20 cellular contexts compared by ENCODE assay signal in the genomic region with DNA sequence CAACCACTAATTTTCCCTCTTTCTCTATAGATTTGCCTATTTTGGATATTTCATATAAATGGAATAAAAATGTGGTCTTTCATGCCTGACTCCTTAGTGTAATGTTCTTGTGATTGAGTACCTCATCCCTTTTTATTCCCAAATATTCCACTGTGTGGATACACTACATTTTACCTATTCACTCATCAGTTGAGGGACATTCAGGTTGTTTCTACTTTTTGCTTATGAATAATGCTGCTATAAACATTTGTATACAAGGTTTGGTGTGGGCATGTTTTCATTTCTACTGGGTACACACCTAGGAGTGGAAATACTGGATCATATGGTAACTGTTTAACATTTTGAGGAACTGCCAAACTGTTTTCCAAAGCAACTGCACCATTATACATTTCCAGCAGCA. TPM values are rescaled to one million over a fixed set of nuclear protein-coding genes. Genes with fewer than 3 reads are reported as not detected.
A peak's percentile ranks its signal among the peaks of the same experiment; 100 is the strongest.
DNase-seq lines count a peak whose midpoint lies in the region; TF ChIP-seq lines count a peak whose summit lies in the region.
"Had no signal": no experiment of that assay in that cellular context is flagged by ENCODE, and none has a peak within 500 bp of the region (broad histone marks: within the 10 kb centered on the region; RNA-seq: fewer than 3 reads in every experiment).

No MANE protein-coding gene starts in this region.

- no peak overlapping the region for H3K27ac ChIP-seq in neuronal stem cell (replicated peaks; ENCODE audit: low read length)
- H3K27ac ChIP-seq: WERI-Rb-1 had no signal

- CTCF ChIA-PET in Calu3 (lab: Charles Lee): interaction anchor here (0.6 to 1.1 kb wide), 2 partner anchors 141 to 163 kb away, joined by 3 to 4 read pairs; no protein-coding TSS in a partner anchor

- peaks cover 0 to 2% (median 0%) of the 10 kb centered on the region in 7 donors for H3K9me3 Mint-ChIP-seq in CD14-positive monocyte
- no peaks in the 10 kb centered on the region for H3K9me3 Mint-ChIP-seq in Calu3 (ENCODE audit: low read depth, unreplicated experiment)
- H3K9me3 Mint-ChIP-seq in osteocyte (ENCODE audit: unreplicated experiment): no peaks in the 10 kb centered on the region
- H3K9me3 Mint-ChIP-seq: CD8-positive, alpha-beta T cell; T-helper 2 cell treated with Interferon-gamma antibody and Interleukin-4, amounts not matched to agents 5 μg/mL and 100 μg/mL, for 36 hours had no signal

- no peak overlapping the region for H2BK5ac ChIP-seq in neuronal stem cell (ENCODE audit: low read length)

- H3K4me3 Mint-ChIP-seq in CD14-positive monocyte (no peak overlapping the region), Calu3 (ENCODE audit: low read depth, unreplicated experiment) (peak overlapping the region; percentile 71), osteocyte (ENCODE audit: unreplicated experiment) (peak overlapping the region; percentile 2)
- H3K4me3 Mint-ChIP-seq: CD8-positive, alpha-beta T cell; T-helper 2 cell treated with Interferon-gamma antibody and Interleukin-4, amounts not matched to agents 5 μg/mL and 100 μg/mL, for 36 hours had no signal

- intact Hi-C loops in CD14-positive monocyte (cut with micrococcal nuclease) (loop anchor here in 1 of 2 donors (10.0 kb wide), 1 partner anchor 51 kb away; no protein-coding TSS in a partner anchor), Calu3 (cut with micrococcal nuclease; ENCODE audit: unreplicated experiment) (loop anchor here (5.0 to 10.0 kb wide), 3 partner anchors 84 to 261 kb away; no protein-coding TSS in a partner anchor)

- peaks cover 0 to 4% (median 1%) of the 10 kb centered on the region in 3 donors for H3K27me3 Mint-ChIP-seq in CD14-positive monocyte (ENCODE audit: low read depth in 3 of 3)
- no peaks in the 10 kb centered on the region for H3K27me3 Mint-ChIP-seq in Calu3 (ENCODE audit: unreplicated experiment)
- no peaks in the 10 kb centered on the region for H3K27me3 Mint-ChIP-seq in osteocyte (ENCODE audit: unreplicated experiment)

- no peak overlapping the region for H3K18ac ChIP-seq in neuronal stem cell (ENCODE audit: low read length)

- no peak overlapping the region for H2AK5ac ChIP-seq in neuronal stem cell (ENCODE audit: low read depth, low read length)

- no peak overlapping the region for H3K4me3 ChIP-seq in neuronal stem cell (ENCODE audit: low read length in 2 of 2)
- H3K4me3 ChIP-seq: body of pancreas, heart left ventricle, vagina had no signal

- no peak overlapping the region for H3K9ac ChIP-seq in neuronal stem cell (ENCODE audit: low read depth, low read length, poor library complexity)
- H3K9ac ChIP-seq: SK-N-SH had no signal

- H3K14ac ChIP-seq in neuronal stem cell (ENCODE audit: low read length): no peak overlapping the region

- TF ChIP-seq CTCF in CD14-positive monocyte (IDR thresholded peaks at IDR 0.05) (no peak), Calu3 (IDR thresholded peaks at IDR 0.05; ENCODE audit: unreplicated experiment) (no peak), osteocyte (IDR thresholded peaks at IDR 0.05) (no peak)

- H3K79me1 ChIP-seq in neuronal stem cell (ENCODE audit: low read depth, low read length): no peaks in the 10 kb centered on the region

- H3K27ac Mint-ChIP-seq in CD14-positive monocyte: peak overlapping the region in 4 of 7 donors; percentile 9 to 43 (median 28)
- H3K27ac Mint-ChIP-seq in Calu3 (ENCODE audit: unreplicated experiment): no peak overlapping the region
- peak overlapping the region; percentile 20 for H3K27ac Mint-ChIP-seq in osteocyte (ENCODE audit: unreplicated experiment)
- H3K27ac Mint-ChIP-seq: T-helper 2 cell treated with Interferon-gamma antibody and Interleukin-4, amounts not matched to agents 5 μg/mL and 100 μg/mL, for 36 hours had no signal

- no TSS peak for BruUV-seq in Calu3 (replicated peaks; lab: Mats Ljungman, UMichigan)

- no peak overlapping the region for H4K91ac ChIP-seq in neuronal stem cell (ENCODE audit: low read depth, low read length, poor library complexity)

- no peak overlapping the region for H2BK120ac ChIP-seq in neuronal stem cell (ENCODE audit: low read depth, low read length)

- H3K36me3 ChIP-seq in neuronal stem cell (replicated peaks in 1 of 2; ENCODE audit: control insufficient read depth in 2 of 2, insufficient read depth in 2 of 2, low read length in 2 of 2): no peaks in the 10 kb centered on the region
- H3K36me3 ChIP-seq: vagina, WERI-Rb-1 had no signal

- no peaks in the 10 kb centered on the region for H3K9me3 ChIP-seq in neuronal stem cell (replicated peaks in 1 of 2; ENCODE audit: control insufficient read depth in 2 of 2, insufficient read depth in 1 of 2, low read depth in 1 of 2, low read length in 2 of 2)
- H3K9me3 ChIP-seq: body of pancreas, heart left ventricle, SK-N-SH, vagina had no signal

- no peak overlapping the region for H2BK15ac ChIP-seq in neuronal stem cell (ENCODE audit: low read length)

- H3K4me1 Mint-ChIP-seq in CD14-positive monocyte (peaks cover 57% of the 10 kb centered on the region), Calu3 (ENCODE audit: low read depth, unreplicated experiment) (peaks cover 50% of the 10 kb centered on the region), osteocyte (ENCODE audit: unreplicated experiment) (peaks cover 67% of the 10 kb centered on the region)

- H3K36me3 Mint-ChIP-seq in CD14-positive monocyte: peaks cover 4 to 17% of the 10 kb centered on the region in 2 donors
- H3K36me3 Mint-ChIP-seq in Calu3 (ENCODE audit: insufficient read depth, unreplicated experiment): peaks cover 44% of the 10 kb centered on the region
- H3K36me3 Mint-ChIP-seq in osteocyte (ENCODE audit: unreplicated experiment): no peaks in the 10 kb centered on the region

- H2AFZ ChIP-seq in neuronal stem cell (ENCODE audit: low read length): no peak overlapping the region

- no peak overlapping the region for H3K4ac ChIP-seq in neuronal stem cell (ENCODE audit: low read length)

- H3K23ac ChIP-seq in neuronal stem cell (ENCODE audit: low read depth, low read length, poor library complexity): no peak overlapping the region

- H3K4me1 ChIP-seq in neuronal stem cell (ENCODE audit: control insufficient read depth in 2 of 2, insufficient read depth in 1 of 2, low read depth in 1 of 2, low read length in 2 of 2): peaks cover 0 to 1% of the 10 kb centered on the region in 2 donors

- no peak overlapping the region for H3K4me2 ChIP-seq in neuronal stem cell (ENCODE audit: insufficient read depth, low read length, poor library complexity, severe bottlenecking)
- H3K4me2 ChIP-seq: SK-N-SH had no signal

- no peak overlapping the region for H4K8ac ChIP-seq in neuronal stem cell (ENCODE audit: low read depth, low read length)

- no peaks in the 10 kb centered on the region for H3K27me3 ChIP-seq in neuronal stem cell (ENCODE audit: control insufficient read depth in 3 of 3, insufficient read depth in 3 of 3, low read depth in 1 of 3, low read length in 3 of 3)
- H3K27me3 ChIP-seq: body of pancreas, heart left ventricle, vagina had no signal

- DNase-seq in CD14-positive monocyte (ENCODE audit: low spot score): no peak
- DNase-seq in Calu3: no peak
- DNase-seq in OCI-M1 (lab: John Stamatoyannopoulos, UW): peak; percentile 50
- no peak for DNase-seq in osteocyte (ENCODE audit: extremely low spot score, unreplicated experiment)
- DNase-seq in neuronal stem cell (ENCODE audit: low spot score): no peak
- no peak for DNase-seq in Ammon's horn (ENCODE audit: low spot score)
- no peak for DNase-seq in activated CD4-positive, alpha-beta T cell treated with anti-CD3 and anti-CD28 coated beads for 48 hours
- DNase-seq: activated CD4-positive, alpha-beta T cell treated with anti-CD3 and anti-CD28 coated beads, Interleukin-2, amount 50 U/mL, for 1 hour; activated CD8-positive, alpha-beta memory T cell treated with anti-CD3 and anti-CD28 coated beads, Interleukin-2, amount 50 U/mL, for 4 hours; body of pancreas; CD8-positive, alpha-beta T cell; effector CD4-positive, alpha-beta T cell; heart left ventricle; NCI-H1092; NCI-H187 treated with DMSO at 0.1 percent for 48 hours; NCI-H69; SK-N-SH; WERI-Rb-1 had no signal

- no peak overlapping the region for H2BK12ac ChIP-seq in neuronal stem cell (ENCODE audit: low read length)

RNA-seq across cellular contexts. Expression of a gene that starts 5.1 kb away (rescaled TPM):
- 1 to 10 TPM; 2.8 to 3.8 TPM for polyA plus RNA-seq in CD14-positive monocyte
- total RNA-seq in Calu3 (2022) (7.2 and 7.6 TPM in 2 replicates), osteocyte (6.9 TPM in 2 replicates)
- 27.9 TPM for polyA plus RNA-seq in neuronal stem cell (2013, experiment 1 of 2)
- polyA plus RNA-seq in neuronal stem cell (2013, experiment 2 of 2): 28.6 TPM

RNA-seq across cellular contexts. Expression of a gene that starts 37.1 kb away (rescaled TPM):
- 10 to 100 TPM; 83.3 TPM for polyA plus RNA-seq in CD14-positive monocyte
- 63.4 and 63.5 TPM in 2 replicates for total RNA-seq in Calu3 (2022)
- total RNA-seq in osteocyte: 52.6 and 56.8 TPM in 2 replicates
- polyA plus RNA-seq in neuronal stem cell (2013, experiment 1 of 2): 11.2 TPM
- polyA plus RNA-seq in neuronal stem cell (2013, experiment 2 of 2): 10.3 TPM

Comparison
In these comparisons a context has a peak if more than half of its experiments do, and no peak if none do; other contexts are left out.
1. H3K4me3 Mint-ChIP-seq: peak in Calu3 (single experiment) and osteocyte (single experiment); none in CD14-positive monocyte (0 of 2).